ENCODE assay signal across 1 cellular context in the genomic region with DNA sequence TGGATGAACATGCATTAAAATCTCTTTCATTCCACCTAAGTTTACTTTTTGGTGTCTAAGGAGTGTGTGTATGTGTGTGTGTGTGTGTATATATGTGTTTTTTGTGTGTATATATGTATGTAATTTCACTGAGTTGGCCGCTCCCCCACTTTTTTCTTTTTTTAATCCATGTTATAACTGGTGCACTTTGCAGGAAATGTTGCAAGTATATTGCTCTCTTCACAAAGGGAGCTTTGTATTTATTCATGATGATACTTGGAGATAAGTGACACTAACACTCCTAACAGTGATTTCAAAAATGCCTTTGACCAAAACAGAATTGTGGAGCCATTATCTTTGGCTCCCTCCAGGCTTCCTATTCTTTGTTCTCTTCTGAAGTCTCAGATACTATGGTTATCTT.
TF ChIP-seq lines count a peak whose summit lies in the region.

No MANE protein-coding gene starts in this region.

TF ChIP-seq in WTC11, 78 proteins besides CTCF, POLR2A, EP300 and RAD21 (continued from another document):
- TF ChIP-seq, protein P1, sequence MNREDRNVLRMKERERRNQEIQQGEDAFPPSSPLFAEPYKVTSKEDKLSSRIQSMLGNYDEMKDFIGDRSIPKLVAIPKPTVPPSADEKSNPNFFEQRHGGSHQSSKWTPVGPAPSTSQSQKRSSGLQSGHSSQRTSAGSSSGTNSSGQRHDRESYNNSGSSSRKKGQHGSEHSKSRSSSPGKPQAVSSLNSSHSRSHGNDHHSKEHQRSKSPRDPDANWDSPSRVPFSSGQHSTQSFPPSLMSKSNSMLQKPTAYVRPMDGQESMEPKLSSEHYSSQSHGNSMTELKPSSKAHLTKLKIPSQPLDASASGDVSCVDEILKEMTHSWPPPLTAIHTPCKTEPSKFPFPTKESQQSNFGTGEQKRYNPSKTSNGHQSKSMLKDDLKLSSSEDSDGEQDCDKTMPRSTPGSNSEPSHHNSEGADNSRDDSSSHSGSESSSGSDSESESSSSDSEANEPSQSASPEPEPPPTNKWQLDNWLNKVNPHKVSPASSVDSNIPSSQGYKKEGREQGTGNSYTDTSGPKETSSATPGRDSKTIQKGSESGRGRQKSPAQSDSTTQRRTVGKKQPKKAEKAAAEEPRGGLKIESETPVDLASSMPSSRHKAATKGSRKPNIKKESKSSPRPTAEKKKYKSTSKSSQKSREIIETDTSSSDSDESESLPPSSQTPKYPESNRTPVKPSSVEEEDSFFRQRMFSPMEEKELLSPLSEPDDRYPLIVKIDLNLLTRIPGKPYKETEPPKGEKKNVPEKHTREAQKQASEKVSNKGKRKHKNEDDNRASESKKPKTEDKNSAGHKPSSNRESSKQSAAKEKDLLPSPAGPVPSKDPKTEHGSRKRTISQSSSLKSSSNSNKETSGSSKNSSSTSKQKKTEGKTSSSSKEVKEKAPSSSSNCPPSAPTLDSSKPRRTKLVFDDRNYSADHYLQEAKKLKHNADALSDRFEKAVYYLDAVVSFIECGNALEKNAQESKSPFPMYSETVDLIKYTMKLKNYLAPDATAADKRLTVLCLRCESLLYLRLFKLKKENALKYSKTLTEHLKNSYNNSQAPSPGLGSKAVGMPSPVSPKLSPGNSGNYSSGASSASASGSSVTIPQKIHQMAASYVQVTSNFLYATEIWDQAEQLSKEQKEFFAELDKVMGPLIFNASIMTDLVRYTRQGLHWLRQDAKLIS (CRISPR knock-in tag; IDR thresholded peaks at IDR 0.05; ENCODE audit: borderline replicate concordance): no peak
- TF ChIP-seq, protein P2, sequence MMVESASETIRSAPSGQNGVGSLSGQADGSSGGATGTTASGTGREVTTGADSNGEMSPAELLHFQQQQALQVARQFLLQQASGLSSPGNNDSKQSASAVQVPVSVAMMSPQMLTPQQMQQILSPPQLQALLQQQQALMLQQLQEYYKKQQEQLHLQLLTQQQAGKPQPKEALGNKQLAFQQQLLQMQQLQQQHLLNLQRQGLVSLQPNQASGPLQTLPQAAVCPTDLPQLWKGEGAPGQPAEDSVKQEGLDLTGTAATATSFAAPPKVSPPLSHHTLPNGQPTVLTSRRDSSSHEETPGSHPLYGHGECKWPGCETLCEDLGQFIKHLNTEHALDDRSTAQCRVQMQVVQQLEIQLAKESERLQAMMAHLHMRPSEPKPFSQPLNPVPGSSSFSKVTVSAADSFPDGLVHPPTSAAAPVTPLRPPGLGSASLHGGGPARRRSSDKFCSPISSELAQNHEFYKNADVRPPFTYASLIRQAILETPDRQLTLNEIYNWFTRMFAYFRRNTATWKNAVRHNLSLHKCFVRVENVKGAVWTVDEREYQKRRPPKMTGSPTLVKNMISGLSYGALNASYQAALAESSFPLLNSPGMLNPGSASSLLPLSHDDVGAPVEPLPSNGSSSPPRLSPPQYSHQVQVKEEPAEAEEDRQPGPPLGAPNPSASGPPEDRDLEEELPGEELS (CRISPR knock-in tag; IDR thresholded peaks at IDR 0.05): no peak
- TF ChIP-seq GRHL2 (CRISPR knock-in tag; IDR thresholded peaks at IDR 0.05; ENCODE audit: insufficient replicate concordance, severe bottlenecking): no peak
- TF ChIP-seq, protein P3, sequence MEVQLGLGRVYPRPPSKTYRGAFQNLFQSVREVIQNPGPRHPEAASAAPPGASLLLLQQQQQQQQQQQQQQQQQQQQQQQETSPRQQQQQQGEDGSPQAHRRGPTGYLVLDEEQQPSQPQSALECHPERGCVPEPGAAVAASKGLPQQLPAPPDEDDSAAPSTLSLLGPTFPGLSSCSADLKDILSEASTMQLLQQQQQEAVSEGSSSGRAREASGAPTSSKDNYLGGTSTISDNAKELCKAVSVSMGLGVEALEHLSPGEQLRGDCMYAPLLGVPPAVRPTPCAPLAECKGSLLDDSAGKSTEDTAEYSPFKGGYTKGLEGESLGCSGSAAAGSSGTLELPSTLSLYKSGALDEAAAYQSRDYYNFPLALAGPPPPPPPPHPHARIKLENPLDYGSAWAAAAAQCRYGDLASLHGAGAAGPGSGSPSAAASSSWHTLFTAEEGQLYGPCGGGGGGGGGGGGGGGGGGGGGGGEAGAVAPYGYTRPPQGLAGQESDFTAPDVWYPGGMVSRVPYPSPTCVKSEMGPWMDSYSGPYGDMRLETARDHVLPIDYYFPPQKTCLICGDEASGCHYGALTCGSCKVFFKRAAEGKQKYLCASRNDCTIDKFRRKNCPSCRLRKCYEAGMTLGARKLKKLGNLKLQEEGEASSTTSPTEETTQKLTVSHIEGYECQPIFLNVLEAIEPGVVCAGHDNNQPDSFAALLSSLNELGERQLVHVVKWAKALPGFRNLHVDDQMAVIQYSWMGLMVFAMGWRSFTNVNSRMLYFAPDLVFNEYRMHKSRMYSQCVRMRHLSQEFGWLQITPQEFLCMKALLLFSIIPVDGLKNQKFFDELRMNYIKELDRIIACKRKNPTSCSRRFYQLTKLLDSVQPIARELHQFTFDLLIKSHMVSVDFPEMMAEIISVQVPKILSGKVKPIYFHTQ (CRISPR knock-in tag; IDR thresholded peaks at IDR 0.05): no peak
